In the genomic region with DNA sequence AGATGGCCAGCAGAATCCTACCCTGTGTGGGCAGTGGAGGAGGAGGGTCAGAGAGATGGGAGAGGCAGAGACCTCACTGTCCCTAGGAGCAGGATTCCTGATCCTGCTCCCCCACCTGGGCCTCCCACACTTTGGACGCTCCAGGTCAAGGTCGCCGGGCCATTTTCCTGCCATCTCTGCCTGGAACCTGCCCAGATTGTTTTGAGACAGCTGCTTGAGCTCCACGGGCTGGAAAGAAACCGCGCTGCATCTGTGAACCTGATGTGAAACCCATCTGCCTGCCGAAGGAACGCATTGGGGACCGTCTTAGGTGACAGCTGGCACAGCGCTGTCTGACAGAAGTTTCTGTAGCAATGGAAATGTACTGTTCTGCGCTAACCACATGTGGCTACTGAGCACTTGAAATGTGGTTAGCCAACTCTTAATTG, we compare ENCODE assay signal across 1 cellular context.
TF ChIP-seq lines count a peak whose summit lies in the region.

No MANE protein-coding gene starts in this region.

TF ChIP-seq in HepG2, 621 proteins besides CTCF, POLR2A, EP300 and RAD21 (continued from another document):
- TF ChIP-seq, protein P1, sequence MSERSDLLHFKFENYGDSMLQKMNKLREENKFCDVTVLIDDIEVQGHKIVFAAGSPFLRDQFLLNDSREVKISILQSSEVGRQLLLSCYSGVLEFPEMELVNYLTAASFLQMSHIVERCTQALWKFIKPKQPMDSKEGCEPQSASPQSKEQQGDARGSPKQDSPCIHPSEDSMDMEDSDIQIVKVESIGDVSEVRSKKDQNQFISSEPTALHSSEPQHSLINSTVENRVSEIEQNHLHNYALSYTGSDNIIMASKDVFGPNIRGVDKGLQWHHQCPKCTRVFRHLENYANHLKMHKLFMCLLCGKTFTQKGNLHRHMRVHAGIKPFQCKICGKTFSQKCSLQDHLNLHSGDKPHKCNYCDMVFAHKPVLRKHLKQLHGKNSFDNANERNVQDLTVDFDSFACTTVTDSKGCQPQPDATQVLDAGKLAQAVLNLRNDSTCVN (CRISPR knock-in tag; IDR thresholded peaks at IDR 0.05; ENCODE audit: borderline replicate concordance), result 0 out of 2 replicates have a peak, but pooled peaks have one; percentile 27
- TF ChIP-seq ZNF607 (CRISPR knock-in tag; IDR thresholded peaks at IDR 0.05; ENCODE audit: borderline replicate concordance) (peak; percentile 79), FOXK1 (CRISPR knock-in tag; IDR thresholded peaks at IDR 0.05; ENCODE audit: borderline replicate concordance, low read depth) (peak; percentile 41; the same call in 1 of the 2 replicates), ZNF598 (CRISPR knock-in tag; IDR thresholded peaks at IDR 0.05; ENCODE audit: borderline replicate concordance) (peak; percentile 79; the same call in 1 of the 2 replicates), ZNF350 (CRISPR knock-in tag; IDR thresholded peaks at IDR 0.05; ENCODE audit: borderline replicate concordance, low read depth) (peak; percentile 81; the same call in 1 of the 2 replicates), SMAD1 (CRISPR knock-in tag; IDR thresholded peaks at IDR 0.05; ENCODE audit: borderline replicate concordance, low read depth) (peak; percentile 70; the same call in 1 of the 2 replicates), XRCC5 (optimal IDR thresholded peaks at IDR 0.05; ENCODE audit: low read length) (peak; percentile 44), HCFC1 (IDR thresholded peaks at IDR 0.05; ENCODE audit: low read depth, low read length) (no peak), ZNF761 (CRISPR knock-in tag; conservative IDR thresholded peaks at IDR 0.05) (no peak), NFKBIZ (CRISPR knock-in tag; IDR thresholded peaks at IDR 0.05) (0 out of 2 replicates have a peak, but pooled peaks have one; percentile 24), SP140L (CRISPR knock-in tag; IDR thresholded peaks at IDR 0.05; ENCODE audit: borderline replicate concordance) (no peak), GPN1 (CRISPR knock-in tag; IDR thresholded peaks at IDR 0.05; ENCODE audit: borderline replicate concordance) (no peak), KLF12 (CRISPR knock-in tag; IDR thresholded peaks at IDR 0.05; ENCODE audit: borderline replicate concordance) (no peak), DMAP1 (CRISPR knock-in tag; IDR thresholded peaks at IDR 0.05) (peak; percentile 60; the same call in 1 of the 2 replicates), AKAP8 (CRISPR knock-in tag; IDR thresholded peaks at IDR 0.05) (0 out of 2 replicates have a peak, but pooled peaks have one; percentile 74), ZNF124 (CRISPR knock-in tag; IDR thresholded peaks at IDR 0.05) (peak; percentile 66; the same call in 1 of the 2 replicates), KAT2B (IDR thresholded peaks at IDR 0.05; ENCODE audit: borderline replicate concordance, low read depth, low read length) (no peak), ESRRA (CRISPR knock-in tag; IDR thresholded peaks at IDR 0.05; ENCODE audit: low read depth) (peak; percentile 95), MTA1 (CRISPR knock-in tag; IDR thresholded peaks at IDR 0.05; ENCODE audit: borderline replicate concordance) (peak; percentile 90), NCOA1 (CRISPR knock-in tag; IDR thresholded peaks at IDR 0.05) (peak; percentile 71; the same call in 1 of the 2 replicates), ZNF781 (CRISPR knock-in tag; IDR thresholded peaks at IDR 0.05; ENCODE audit: borderline replicate concordance, not compliant biosample characterization) (peak; percentile 40), ZNF883 (CRISPR knock-in tag; IDR thresholded peaks at IDR 0.05; ENCODE audit: not compliant biosample characterization) (peak; percentile 73), KDM5B (CRISPR knock-in tag; IDR thresholded peaks at IDR 0.05; ENCODE audit: borderline replicate concordance) (peak; percentile 83; the same call in 1 of the 2 replicates), ZNF225 (CRISPR knock-in tag; IDR thresholded peaks at IDR 0.05) (peak; percentile 72; the same call in 1 of the 2 replicates), NFYC (CRISPR knock-in tag; IDR thresholded peaks at IDR 0.05) (no peak), GABPB1 (CRISPR knock-in tag; IDR thresholded peaks at IDR 0.05) (peak; percentile 49; the same call in 1 of the 2 replicates), ZSCAN21 (CRISPR knock-in tag; IDR thresholded peaks at IDR 0.05; ENCODE audit: borderline replicate concordance) (no peak), NCOA2 (CRISPR knock-in tag; IDR thresholded peaks at IDR 0.05) (peak; percentile 81), WIZ (CRISPR knock-in tag; IDR thresholded peaks at IDR 0.05) (peak; percentile 76; the same call in 1 of the 2 replicates), GATAD1 (CRISPR knock-in tag; IDR thresholded peaks at IDR 0.05) (peak; percentile 40; the same call in 1 of the 2 replicates), TBX2 (CRISPR knock-in tag; IDR thresholded peaks at IDR 0.05; ENCODE audit: borderline replicate concordance) (peak; percentile 80; the same call in 1 of the 2 replicates), PHB2 (IDR thresholded peaks at IDR 0.05; ENCODE audit: partially characterized antibody) (no peak), KDM2A (CRISPR knock-in tag; IDR thresholded peaks at IDR 0.05; ENCODE audit: borderline replicate concordance, low read depth) (peak; percentile 83; the same call in 1 of the 2 replicates), CCAR2 (optimal IDR thresholded peaks at IDR 0.05; ENCODE audit: low read depth, low read length) (no peak), PITX1 (CRISPR knock-in tag; IDR thresholded peaks at IDR 0.05) (peak; percentile 92), SKI (IDR thresholded peaks at IDR 0.05; ENCODE audit: partially characterized antibody) (peak; percentile 45), ZNF879 (CRISPR knock-in tag; IDR thresholded peaks at IDR 0.05) (no peak), ELF3 (CRISPR knock-in tag; IDR thresholded peaks at IDR 0.05) (peak; percentile 76), TAF15 (IDR thresholded peaks at IDR 0.05; ENCODE audit: low read depth, low read length, poor library complexity, severe bottlenecking) (no peak), ZNF510 (CRISPR knock-in tag; IDR thresholded peaks at IDR 0.05; ENCODE audit: low read depth) (no peak), MIXL1 (CRISPR knock-in tag; IDR thresholded peaks at IDR 0.05) (peak; percentile 63; the same call in 1 of the 2 replicates), ZMYM3 (CRISPR knock-in tag; IDR thresholded peaks at IDR 0.05) (peak; percentile 95), ZSCAN25 (CRISPR knock-in tag; IDR thresholded peaks at IDR 0.05) (peak; percentile 74; the same call in 1 of the 2 replicates), THAP11 (CRISPR knock-in tag; IDR thresholded peaks at IDR 0.05) (peak; percentile 39), SP4 (CRISPR knock-in tag; IDR thresholded peaks at IDR 0.05) (peak; percentile 63; the same call in 1 of the 2 replicates)
- TF ChIP-seq, protein P2, sequence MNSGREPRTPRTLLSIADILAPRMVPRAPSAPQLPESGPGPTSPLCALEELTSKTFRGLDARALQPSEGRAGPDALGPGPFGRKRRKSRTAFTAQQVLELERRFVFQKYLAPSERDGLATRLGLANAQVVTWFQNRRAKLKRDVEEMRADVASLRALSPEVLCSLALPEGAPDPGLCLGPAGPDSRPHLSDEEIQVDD (CRISPR knock-in tag; IDR thresholded peaks at IDR 0.05; ENCODE audit: borderline replicate concordance), result no peak
- TF ChIP-seq, protein P3, sequence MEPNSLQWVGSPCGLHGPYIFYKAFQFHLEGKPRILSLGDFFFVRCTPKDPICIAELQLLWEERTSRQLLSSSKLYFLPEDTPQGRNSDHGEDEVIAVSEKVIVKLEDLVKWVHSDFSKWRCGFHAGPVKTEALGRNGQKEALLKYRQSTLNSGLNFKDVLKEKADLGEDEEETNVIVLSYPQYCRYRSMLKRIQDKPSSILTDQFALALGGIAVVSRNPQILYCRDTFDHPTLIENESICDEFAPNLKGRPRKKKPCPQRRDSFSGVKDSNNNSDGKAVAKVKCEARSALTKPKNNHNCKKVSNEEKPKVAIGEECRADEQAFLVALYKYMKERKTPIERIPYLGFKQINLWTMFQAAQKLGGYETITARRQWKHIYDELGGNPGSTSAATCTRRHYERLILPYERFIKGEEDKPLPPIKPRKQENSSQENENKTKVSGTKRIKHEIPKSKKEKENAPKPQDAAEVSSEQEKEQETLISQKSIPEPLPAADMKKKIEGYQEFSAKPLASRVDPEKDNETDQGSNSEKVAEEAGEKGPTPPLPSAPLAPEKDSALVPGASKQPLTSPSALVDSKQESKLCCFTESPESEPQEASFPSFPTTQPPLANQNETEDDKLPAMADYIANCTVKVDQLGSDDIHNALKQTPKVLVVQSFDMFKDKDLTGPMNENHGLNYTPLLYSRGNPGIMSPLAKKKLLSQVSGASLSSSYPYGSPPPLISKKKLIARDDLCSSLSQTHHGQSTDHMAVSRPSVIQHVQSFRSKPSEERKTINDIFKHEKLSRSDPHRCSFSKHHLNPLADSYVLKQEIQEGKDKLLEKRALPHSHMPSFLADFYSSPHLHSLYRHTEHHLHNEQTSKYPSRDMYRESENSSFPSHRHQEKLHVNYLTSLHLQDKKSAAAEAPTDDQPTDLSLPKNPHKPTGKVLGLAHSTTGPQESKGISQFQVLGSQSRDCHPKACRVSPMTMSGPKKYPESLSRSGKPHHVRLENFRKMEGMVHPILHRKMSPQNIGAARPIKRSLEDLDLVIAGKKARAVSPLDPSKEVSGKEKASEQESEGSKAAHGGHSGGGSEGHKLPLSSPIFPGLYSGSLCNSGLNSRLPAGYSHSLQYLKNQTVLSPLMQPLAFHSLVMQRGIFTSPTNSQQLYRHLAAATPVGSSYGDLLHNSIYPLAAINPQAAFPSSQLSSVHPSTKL (CRISPR knock-in tag; IDR thresholded peaks at IDR 0.05), result peak; percentile 93
- TF ChIP-seq, protein P4, sequence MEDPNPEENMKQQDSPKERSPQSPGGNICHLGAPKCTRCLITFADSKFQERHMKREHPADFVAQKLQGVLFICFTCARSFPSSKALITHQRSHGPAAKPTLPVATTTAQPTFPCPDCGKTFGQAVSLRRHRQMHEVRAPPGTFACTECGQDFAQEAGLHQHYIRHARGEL (CRISPR knock-in tag; IDR thresholded peaks at IDR 0.05), result no peak
- TF ChIP-seq, protein P5, sequence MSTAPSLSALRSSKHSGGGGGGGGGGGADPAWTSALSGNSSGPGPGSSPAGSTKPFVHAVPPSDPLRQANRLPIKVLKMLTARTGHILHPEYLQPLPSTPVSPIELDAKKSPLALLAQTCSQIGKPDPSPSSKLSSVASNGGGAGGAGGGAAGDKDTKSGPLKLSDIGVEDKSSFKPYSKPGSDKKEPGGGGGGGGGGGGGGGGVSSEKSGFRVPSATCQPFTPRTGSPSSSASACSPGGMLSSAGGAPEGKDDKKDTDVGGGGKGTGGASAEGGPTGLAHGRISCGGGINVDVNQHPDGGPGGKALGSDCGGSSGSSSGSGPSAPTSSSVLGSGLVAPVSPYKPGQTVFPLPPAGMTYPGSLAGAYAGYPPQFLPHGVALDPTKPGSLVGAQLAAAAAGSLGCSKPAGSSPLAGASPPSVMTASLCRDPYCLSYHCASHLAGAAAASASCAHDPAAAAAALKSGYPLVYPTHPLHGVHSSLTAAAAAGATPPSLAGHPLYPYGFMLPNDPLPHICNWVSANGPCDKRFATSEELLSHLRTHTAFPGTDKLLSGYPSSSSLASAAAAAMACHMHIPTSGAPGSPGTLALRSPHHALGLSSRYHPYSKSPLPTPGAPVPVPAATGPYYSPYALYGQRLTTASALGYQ (CRISPR knock-in tag; IDR thresholded peaks at IDR 0.05), result no peak
- TF ChIP-seq, protein P6, sequence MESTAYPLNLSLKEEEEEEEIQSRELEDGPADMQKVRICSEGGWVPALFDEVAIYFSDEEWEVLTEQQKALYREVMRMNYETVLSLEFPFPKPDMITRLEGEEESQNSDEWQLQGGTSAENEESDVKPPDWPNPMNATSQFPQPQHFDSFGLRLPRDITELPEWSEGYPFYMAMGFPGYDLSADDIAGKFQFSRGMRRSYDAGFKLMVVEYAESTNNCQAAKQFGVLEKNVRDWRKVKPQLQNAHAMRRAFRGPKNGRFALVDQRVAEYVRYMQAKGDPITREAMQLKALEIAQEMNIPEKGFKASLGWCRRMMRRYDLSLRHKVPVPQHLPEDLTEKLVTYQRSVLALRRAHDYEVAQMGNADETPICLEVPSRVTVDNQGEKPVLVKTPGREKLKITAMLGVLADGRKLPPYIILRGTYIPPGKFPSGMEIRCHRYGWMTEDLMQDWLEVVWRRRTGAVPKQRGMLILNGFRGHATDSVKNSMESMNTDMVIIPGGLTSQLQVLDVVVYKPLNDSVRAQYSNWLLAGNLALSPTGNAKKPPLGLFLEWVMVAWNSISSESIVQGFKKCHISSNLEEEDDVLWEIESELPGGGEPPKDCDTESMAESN (CRISPR knock-in tag; conservative IDR thresholded peaks at IDR 0.05), result 0 out of 2 replicates have a peak, but pooled peaks have one; percentile 30
- TF ChIP-seq, protein P7, sequence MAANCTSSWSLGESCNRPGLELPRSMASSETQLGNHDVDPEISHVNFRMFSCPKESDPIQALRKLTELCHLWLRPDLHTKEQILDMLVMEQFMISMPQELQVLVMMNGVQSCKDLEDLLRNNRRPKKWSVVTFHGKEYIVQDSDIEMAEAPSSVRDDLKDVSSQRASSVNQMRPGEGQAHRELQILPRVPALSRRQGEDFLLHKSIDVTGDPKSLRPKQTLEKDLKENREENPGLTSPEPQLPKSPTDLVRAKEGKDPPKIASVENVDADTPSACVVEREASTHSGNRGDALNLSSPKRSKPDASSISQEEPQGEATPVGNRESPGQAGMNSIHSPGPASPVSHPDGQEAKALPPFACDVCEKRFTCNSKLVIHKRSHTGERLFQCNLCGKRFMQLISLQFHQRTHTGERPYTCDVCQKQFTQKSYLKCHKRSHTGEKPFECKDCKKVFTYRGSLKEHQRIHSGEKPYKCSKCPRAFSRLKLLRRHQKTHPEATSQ (CRISPR knock-in tag; IDR thresholded peaks at IDR 0.05; ENCODE audit: borderline replicate concordance), result no peak
- TF ChIP-seq, protein P8, sequence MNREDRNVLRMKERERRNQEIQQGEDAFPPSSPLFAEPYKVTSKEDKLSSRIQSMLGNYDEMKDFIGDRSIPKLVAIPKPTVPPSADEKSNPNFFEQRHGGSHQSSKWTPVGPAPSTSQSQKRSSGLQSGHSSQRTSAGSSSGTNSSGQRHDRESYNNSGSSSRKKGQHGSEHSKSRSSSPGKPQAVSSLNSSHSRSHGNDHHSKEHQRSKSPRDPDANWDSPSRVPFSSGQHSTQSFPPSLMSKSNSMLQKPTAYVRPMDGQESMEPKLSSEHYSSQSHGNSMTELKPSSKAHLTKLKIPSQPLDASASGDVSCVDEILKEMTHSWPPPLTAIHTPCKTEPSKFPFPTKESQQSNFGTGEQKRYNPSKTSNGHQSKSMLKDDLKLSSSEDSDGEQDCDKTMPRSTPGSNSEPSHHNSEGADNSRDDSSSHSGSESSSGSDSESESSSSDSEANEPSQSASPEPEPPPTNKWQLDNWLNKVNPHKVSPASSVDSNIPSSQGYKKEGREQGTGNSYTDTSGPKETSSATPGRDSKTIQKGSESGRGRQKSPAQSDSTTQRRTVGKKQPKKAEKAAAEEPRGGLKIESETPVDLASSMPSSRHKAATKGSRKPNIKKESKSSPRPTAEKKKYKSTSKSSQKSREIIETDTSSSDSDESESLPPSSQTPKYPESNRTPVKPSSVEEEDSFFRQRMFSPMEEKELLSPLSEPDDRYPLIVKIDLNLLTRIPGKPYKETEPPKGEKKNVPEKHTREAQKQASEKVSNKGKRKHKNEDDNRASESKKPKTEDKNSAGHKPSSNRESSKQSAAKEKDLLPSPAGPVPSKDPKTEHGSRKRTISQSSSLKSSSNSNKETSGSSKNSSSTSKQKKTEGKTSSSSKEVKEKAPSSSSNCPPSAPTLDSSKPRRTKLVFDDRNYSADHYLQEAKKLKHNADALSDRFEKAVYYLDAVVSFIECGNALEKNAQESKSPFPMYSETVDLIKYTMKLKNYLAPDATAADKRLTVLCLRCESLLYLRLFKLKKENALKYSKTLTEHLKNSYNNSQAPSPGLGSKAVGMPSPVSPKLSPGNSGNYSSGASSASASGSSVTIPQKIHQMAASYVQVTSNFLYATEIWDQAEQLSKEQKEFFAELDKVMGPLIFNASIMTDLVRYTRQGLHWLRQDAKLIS (CRISPR knock-in tag; IDR thresholded peaks at IDR 0.05), result no peak
- TF ChIP-seq, protein P9, sequence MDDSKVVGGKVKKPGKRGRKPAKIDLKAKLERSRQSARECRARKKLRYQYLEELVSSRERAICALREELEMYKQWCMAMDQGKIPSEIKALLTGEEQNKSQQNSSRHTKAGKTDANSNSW (CRISPR knock-in tag; IDR thresholded peaks at IDR 0.05; ENCODE audit: borderline replicate concordance), result no peak
